8 cellular contexts compared by ENCODE assay signal in genomic region chr1:23590058-23590783, GRCh38. TPM values are rescaled to one million over a fixed set of nuclear protein-coding genes. Genes with fewer than 3 reads are reported as not detected.
DNase-seq lines count a peak whose midpoint lies in the region; ATAC-seq and TF ChIP-seq lines count a peak whose summit lies in the region.

No MANE protein-coding gene starts in this region.

- ATAC-seq in HG02588 (IDR thresholded peaks at IDR 0.05; ENCODE audit: unreplicated experiment) (peak; percentile 39), HG03159 (IDR thresholded peaks at IDR 0.05; ENCODE audit: unreplicated experiment) (no peak)

- H3K27me3 Mint-ChIP-seq in activated T-helper 1 cell treated with anti-CD3 and anti-CD28 coated beads, Interleukin-12 subunit alpha, Interleukin-12 subunit beta, Interleukin-2, Interleukin-4 antibody, amounts not matched to agents 30 ng/mL and 10 ng/mL and 1 ng/mL, durations not matched to agents 14 hours and 24 hours and 36 hours (ENCODE audit: insufficient read depth), result peaks cover 3% of the 10 kb centered on the region

- peak; percentile 77 for DNase-seq in activated CD8-positive, alpha-beta memory T cell treated with anti-CD3 and anti-CD28 coated beads, Interleukin-2, amount 50 U/mL, for 48 hours
- no peak for DNase-seq in activated CD8-positive, alpha-beta memory T cell treated with anti-CD3 and anti-CD28 coated beads, Interleukin-2, amount 50 U/mL, for 4 hours
- no peak for DNase-seq in activated T-helper 1 cell treated with anti-CD3 and anti-CD28 coated beads, Interleukin-12 subunit alpha, Interleukin-12 subunit beta, Interleukin-2, Interleukin-4 antibody, amounts not matched to agents 30 ng/mL and 10 ng/mL and 1 ng/mL, durations not matched to agents 14 hours and 24 hours and 36 hours (ENCODE audit: low spot score)
- DNase-seq in spleen, result no peak
- no peak for DNase-seq in posterior vena cava (ENCODE audit: low spot score)
- DNase-seq in amniotic stem cell (lab: John Stamatoyannopoulos, UW), result no peak

- TF ChIP-seq CTCF in spleen (IDR thresholded peaks at IDR 0.05 in 8 of 11, conservative IDR thresholded peaks at IDR 0.05 in 3 of 11), result no peak

- no peaks in the 10 kb centered on the region for H3K27me3 ChIP-seq in spleen (replicated peaks in 1 of 7)

- TF ChIP-seq POLR2A in spleen (IDR thresholded peaks at IDR 0.05), result no peak

- H3K36me3 ChIP-seq in spleen, result no peaks in the 10 kb centered on the region

- H3K4me3 ChIP-seq in spleen, result no peak overlapping the region

- H3K9me3 Mint-ChIP-seq in activated T-helper 1 cell treated with anti-CD3 and anti-CD28 coated beads, Interleukin-12 subunit alpha, Interleukin-12 subunit beta, Interleukin-2, Interleukin-4 antibody, amounts not matched to agents 30 ng/mL and 10 ng/mL and 1 ng/mL, durations not matched to agents 14 hours and 24 hours and 36 hours, result no peaks in the 10 kb centered on the region

- H3K4me1 ChIP-seq in spleen, result peaks cover 43 to 79% (median 61%) of the 10 kb centered on the region in 6 donors

- peak overlapping the region; percentile 64 for H3K27ac Mint-ChIP-seq in activated T-helper 1 cell treated with anti-CD3 and anti-CD28 coated beads, Interleukin-12 subunit alpha, Interleukin-12 subunit beta, Interleukin-2, Interleukin-4 antibody, amounts not matched to agents 30 ng/mL and 10 ng/mL and 1 ng/mL, durations not matched to agents 14 hours and 24 hours and 36 hours

- intact Hi-C loops in activated T-helper 1 cell treated with anti-CD3 and anti-CD28 coated beads, Interleukin-12 subunit alpha, Interleukin-12 subunit beta, Interleukin-2, Interleukin-4 antibody, amounts not matched to agents 30 ng/mL and 10 ng/mL and 1 ng/mL, durations not matched to agents 14 hours and 24 hours and 36 hours (cut with micrococcal nuclease), result loop anchor here (1.0 to 5.0 kb wide), 3 partner anchors 13 to 47 kb away; partner anchors contain the start of gene ID3
- intact Hi-C loops in spleen (cut with DNase I; ENCODE audit: low total_unique reads) (no loop called here), posterior vena cava (cut with DNase I) (no loop called here)

- H3K36me3 Mint-ChIP-seq in activated T-helper 1 cell treated with anti-CD3 and anti-CD28 coated beads, Interleukin-12 subunit alpha, Interleukin-12 subunit beta, Interleukin-2, Interleukin-4 antibody, amounts not matched to agents 30 ng/mL and 10 ng/mL and 1 ng/mL, durations not matched to agents 14 hours and 24 hours and 36 hours (ENCODE audit: low read depth), result no peaks in the 10 kb centered on the region

- H3K4me3 Mint-ChIP-seq in activated T-helper 1 cell treated with anti-CD3 and anti-CD28 coated beads, Interleukin-12 subunit alpha, Interleukin-12 subunit beta, Interleukin-2, Interleukin-4 antibody, amounts not matched to agents 30 ng/mL and 10 ng/mL and 1 ng/mL, durations not matched to agents 14 hours and 24 hours and 36 hours, result peak overlapping the region; percentile 12

- peaks cover 44% of the 10 kb centered on the region for H3K4me1 Mint-ChIP-seq in activated T-helper 1 cell treated with anti-CD3 and anti-CD28 coated beads, Interleukin-12 subunit alpha, Interleukin-12 subunit beta, Interleukin-2, Interleukin-4 antibody, amounts not matched to agents 30 ng/mL and 10 ng/mL and 1 ng/mL, durations not matched to agents 14 hours and 24 hours and 36 hours (ENCODE audit: low read depth)

- H3K9me3 ChIP-seq in spleen, result no peaks in the 10 kb centered on the region

- 48 to 73% (median 62%) methylated on average over 4 of the region's 4 CpGs for WGBS in spleen, 5 donors

- H3K27ac ChIP-seq in spleen, result peak overlapping the region in 5 of 8 donors; percentile 0 to 87 (median 39)

RNA-seq across cellular contexts. Expression of gene ID3, which starts 30.9 kb away (rescaled TPM):
- 20.8 and 22.9 TPM in 2 replicates for total RNA-seq in activated T-helper 1 cell treated with anti-CD3 and anti-CD28 coated beads, Interleukin-12 subunit alpha, Interleukin-12 subunit beta, Interleukin-2, Interleukin-4 antibody, amounts not matched to agents 30 ng/mL and 10 ng/mL and 1 ng/mL, durations not matched to agents 14 hours and 24 hours and 36 hours
- total RNA-seq in spleen (100 to 1,000 TPM in 1 of 7 donors, 10 to 100 TPM in 6; 49.5 to 122 (median 65.4) TPM), posterior vena cava (100 to 1,000 TPM; 190 to 243 TPM)
- polyA plus RNA-seq in spleen, result 100 to 1,000 TPM in 2 of 3 donors, 10 to 100 TPM in 1; 59.8 to 118 (median 109) TPM

RNA-seq across cellular contexts. Expression of gene E2F2, which starts 59.2 kb away (rescaled TPM):
- 32.0 and 33.5 TPM in 2 replicates for total RNA-seq in activated T-helper 1 cell treated with anti-CD3 and anti-CD28 coated beads, Interleukin-12 subunit alpha, Interleukin-12 subunit beta, Interleukin-2, Interleukin-4 antibody, amounts not matched to agents 30 ng/mL and 10 ng/mL and 1 ng/mL, durations not matched to agents 14 hours and 24 hours and 36 hours
- total RNA-seq in spleen (10 to 100 TPM in 2 of 7 donors, 1 to 10 TPM in 5; 3.4 to 18.9 (median 8.4) TPM), posterior vena cava (under 1 TPM; 0.24 to 0.46 TPM)
- 1 to 10 TPM in 2 of 3 donors, under 1 TPM in 1; 0.89 to 2.3 (median 1.5) TPM for polyA plus RNA-seq in spleen
